ENCODE assay signal across 11 cellular contexts in genomic region chr6:42315220-42315990, GRCh38.
DNase-seq lines count a peak whose midpoint lies in the region; ATAC-seq, FAIRE-seq and TF ChIP-seq lines count a peak whose summit lies in the region.
"Had no signal": no experiment of that assay in that cellular context is flagged by ENCODE, and none has a peak within 500 bp of the region (broad histone marks: within the 10 kb centered on the region; RNA-seq: fewer than 3 reads in every experiment).

No MANE protein-coding gene starts in this region.

- CTCF ChIA-PET in CD4-positive, alpha-beta T cell (lab: Charles Lee), result interaction anchor here (1.7 kb wide), 1 partner anchor 232 kb away, joined by 5 read pairs; no protein-coding TSS in a partner anchor
- CTCF ChIA-PET in GM12878 (lab: Yijun Ruan, JAX), result interaction anchor here (0.6 to 2.4 kb wide), 4 partner anchors 9 to 475 kb away, joined by 3 to 10 read pairs (median 5); no protein-coding TSS in a partner anchor

- no peaks in the 10 kb centered on the region for H4K20me1 ChIP-seq in GM12878 (ENCODE audit: control insufficient read depth, insufficient read depth)
- peaks cover 18% of the 10 kb centered on the region for H4K20me1 ChIP-seq in neural progenitor cell (ENCODE audit: low read depth)

- in situ Hi-C loops in GM12878 (cut with MboI) (no loop called here), ACHN (cut with HindIII; ENCODE audit: low pct_ligation_motif_present, low pct_unique_long_range_greater_than_20kb, low sequenced_read_pairs) (no loop called here)

- no peak for TF ChIP-seq RAD21 in GM12878 (IDR thresholded peaks at IDR 0.05; ENCODE audit: insufficient read depth, low read depth, low read length)

- BruUV-seq in GM12878 (replicated peaks; lab: Mats Ljungman, UMichigan), result no TSS peak

- H3K36me3 ChIP-seq in HUES48 (ENCODE audit: control insufficient read depth, insufficient read depth, low read length) (no peaks in the 10 kb centered on the region), GM12878 (ENCODE audit: control insufficient read depth in 2 of 2, insufficient read depth in 2 of 2, low read length in 1 of 2) (no peaks in the 10 kb centered on the region), neural progenitor cell (no peaks in the 10 kb centered on the region), mucosa of descending colon (ENCODE audit: low read depth) (no peaks in the 10 kb centered on the region)
- H3K36me3 ChIP-seq: heart left ventricle had no signal

- no peak for FAIRE-seq in GM12878 (lab: Jason Lieb, UNC)

- H3K9me3 ChIP-seq in CD4-positive, alpha-beta T cell (ENCODE audit: control insufficient read depth, low read length), result no peaks in the 10 kb centered on the region
- H3K9me3 ChIP-seq in HUES48 (ENCODE audit: control insufficient read depth, insufficient read depth, low read length), result no peaks in the 10 kb centered on the region
- H3K9me3 ChIP-seq in GM12878 (replicated peaks; ENCODE audit: control insufficient read depth, insufficient read depth, low read length), result no peaks in the 10 kb centered on the region
- H3K9me3 ChIP-seq in neural progenitor cell (ENCODE audit: low read depth), result no peaks in the 10 kb centered on the region
- no peaks in the 10 kb centered on the region for H3K9me3 ChIP-seq in mucosa of descending colon
- H3K9me3 ChIP-seq: heart left ventricle had no signal

- no peak for ATAC-seq in CD4-positive, alpha-beta T cell (ENCODE audit: poor library complexity)
- peak; percentile 12; the same call in 1 of the 3 replicates for ATAC-seq in GM12878
- ATAC-seq in mucosa of descending colon, result no peak
- ATAC-seq: heart left ventricle had no signal

- peak overlapping the region; percentile 28 for H3K27ac Mint-ChIP-seq in CD4-positive, alpha-beta T cell
- peak overlapping the region; percentile 71 for H3K27ac Mint-ChIP-seq in neural progenitor cell

- H3K4me1 ChIP-seq in HUES48 (ENCODE audit: control insufficient read depth, insufficient read depth, low read length) (peaks cover 27% of the 10 kb centered on the region), GM12878 (ENCODE audit: control insufficient read depth, insufficient read depth, low read length) (peaks cover 14% of the 10 kb centered on the region), neural progenitor cell (peaks cover 9% of the 10 kb centered on the region), mucosa of descending colon (ENCODE audit: low read depth) (peaks cover 2% of the 10 kb centered on the region)

- TF ChIP-seq CTCF in CD4-positive, alpha-beta T cell (IDR thresholded peaks at IDR 0.05), result no peak
- no peak for TF ChIP-seq CTCF in GM12878 (IDR thresholded peaks at IDR 0.05 in 2 of 3, conservative IDR thresholded peaks at IDR 0.05 in 1 of 3; ENCODE audit: control insufficient read depth in 2 of 3, extremely low read depth in 1 of 3, insufficient read depth in 1 of 3, low read depth in 3 of 3, low read length in 3 of 3)
- TF ChIP-seq CTCF in neural progenitor cell (IDR thresholded peaks at IDR 0.05), result no peak
- no peak for TF ChIP-seq CTCF in mucosa of descending colon (IDR thresholded peaks at IDR 0.05)

- SMC1A ChIA-PET in GM12878 (lab: Charles Lee; ENCODE audit: uncharacterized antibody, unreplicated experiment), result interaction anchor here (1.1 kb wide), 1 partner anchor 10 kb away, joined by 3 read pairs; no protein-coding TSS in a partner anchor

- DNase-seq in CD4-positive, alpha-beta T cell, result no peak
- DNase-seq in GM12878 (ENCODE audit: low read depth, low spot score) (no peak), neural progenitor cell (ENCODE audit: low spot score) (no peak), NCI-H446 (lab: John Stamatoyannopoulos, UW) (no peak), ACHN (no peak), mucosa of descending colon (no peak), NCI-H2196 (lab: John Stamatoyannopoulos, UW; ENCODE audit: unreplicated experiment) (no peak)
- DNase-seq: effector CD4-positive, alpha-beta T cell; heart left ventricle; NCI-H2107 had no signal

- H3K79me2 ChIP-seq in GM12878 (ENCODE audit: control insufficient read depth, insufficient read depth, low read length) (no peaks in the 10 kb centered on the region; the same call in 1 of the 2 replicates), neural progenitor cell (ENCODE audit: low read depth) (peaks cover 6% of the 10 kb centered on the region)

- H2AFZ ChIP-seq in GM12878 (ENCODE audit: control insufficient read depth, low read depth, low read length), result no peak overlapping the region
- H2AFZ ChIP-seq in neural progenitor cell (replicated peaks), result no peak overlapping the region

- intact Hi-C loops in CD4-positive, alpha-beta T cell (cut with DNase I, micrococcal nuclease), result no loop called here
- intact Hi-C loops in GM12878 (cut with micrococcal nuclease; ENCODE audit: unreplicated experiment), result no loop called here
- intact Hi-C loops in mucosa of descending colon (cut with DNase I, micrococcal nuclease), result no loop called here

- RAD21 ChIA-PET in GM12878 (lab: Charles Lee; ENCODE audit: unreplicated experiment), result interaction anchor here (0.8 to 1.7 kb wide), 3 partner anchors 110 to 232 kb away, joined by 3 to 4 read pairs (median 3); no protein-coding TSS in a partner anchor

- no peak overlapping the region for H3K4me3 Mint-ChIP-seq in CD4-positive, alpha-beta T cell
- no peak overlapping the region for H3K4me3 Mint-ChIP-seq in neural progenitor cell

- H3K9ac ChIP-seq in HUES48 (ENCODE audit: low read depth, low read length) (no peak overlapping the region; the same call in 1 of the 2 replicates), GM12878 (ENCODE audit: control insufficient read depth, insufficient read depth, low read length) (no peak overlapping the region), neural progenitor cell (no peak overlapping the region)

- H3F3A ChIP-seq in neural progenitor cell (ENCODE audit: low read depth), result peaks cover 5% of the 10 kb centered on the region

- H3K4me1 Mint-ChIP-seq in CD4-positive, alpha-beta T cell (ENCODE audit: low read depth), result peaks cover 58% of the 10 kb centered on the region
- peaks cover 18% of the 10 kb centered on the region for H3K4me1 Mint-ChIP-seq in neural progenitor cell

- H3K4me2 ChIP-seq in GM12878 (ENCODE audit: control insufficient read depth, insufficient read depth) (no peak overlapping the region), neural progenitor cell (no peak overlapping the region)

- no peak overlapping the region for H3K27ac ChIP-seq in CD4-positive, alpha-beta T cell (ENCODE audit: low read depth, low read length)
- H3K27ac ChIP-seq in HUES48 (ENCODE audit: low read depth, low read length) (peak overlapping the region; percentile 98), GM12878 (ENCODE audit: control insufficient read depth, insufficient read depth) (no peak overlapping the region), neural progenitor cell (no peak overlapping the region)

- H3K27me3 Mint-ChIP-seq in CD4-positive, alpha-beta T cell, result no peaks in the 10 kb centered on the region
- peaks cover 5% of the 10 kb centered on the region for H3K27me3 Mint-ChIP-seq in neural progenitor cell (ENCODE audit: insufficient read depth, low read depth)

- no peak for TF ChIP-seq POLR2A in GM12878 (IDR thresholded peaks at IDR 0.05; ENCODE audit: low read depth, low read length)

- no peak for TF ChIP-seq EP300 in GM12878 (IDR thresholded peaks at IDR 0.05; ENCODE audit: borderline replicate concordance in 1 of 2, control insufficient read depth in 1 of 2, low read depth in 2 of 2, low read length in 2 of 2)

- H3K9me3 Mint-ChIP-seq in CD4-positive, alpha-beta T cell, result no peaks in the 10 kb centered on the region
- no peaks in the 10 kb centered on the region for H3K9me3 Mint-ChIP-seq in neural progenitor cell

- no peaks in the 10 kb centered on the region for H3K27me3 ChIP-seq in CD4-positive, alpha-beta T cell (ENCODE audit: control insufficient read depth, insufficient read depth, low read length)
- H3K27me3 ChIP-seq in HUES48 (ENCODE audit: control insufficient read depth, insufficient read depth, low read length), result no peaks in the 10 kb centered on the region
- H3K27me3 ChIP-seq in GM12878 (replicated peaks in 1 of 2; ENCODE audit: control insufficient read depth in 2 of 2, insufficient read depth in 2 of 2, low read length in 1 of 2), result no peaks in the 10 kb centered on the region
- H3K27me3 ChIP-seq in neural progenitor cell, result no peaks in the 10 kb centered on the region
- H3K27me3 ChIP-seq: heart left ventricle had no signal

- POLR2A ChIA-PET in CD4-positive, alpha-beta T cell (lab: Charles Lee), result no interaction called here
- POLR2A ChIA-PET in GM12878 (lab: Charles Lee), result interaction anchor here (0.5 to 1.9 kb wide), 2 partner anchors 45 to 52 kb away, joined by 3 to 6 read pairs; no protein-coding TSS in a partner anchor

- H3K36me3 Mint-ChIP-seq in CD4-positive, alpha-beta T cell (ENCODE audit: low read depth), result peaks cover 16% of the 10 kb centered on the region
- peaks cover 3% of the 10 kb centered on the region for H3K36me3 Mint-ChIP-seq in neural progenitor cell

- H3K4me3 ChIP-seq in HUES48 (ENCODE audit: low read depth, low read length) (no peak overlapping the region), GM12878 (no peak overlapping the region), neural progenitor cell (no peak overlapping the region), mucosa of descending colon (no peak overlapping the region)
- H3K4me3 ChIP-seq: heart left ventricle had no signal

- 80% methylated on average over 10 of the region's 10 CpGs for WGBS in GM12878 (ENCODE audit: insufficient coverage, insufficient replicate concordance, low lambda C conversion rate, missing lambda C conversion rate)

TF ChIP-seq in GM12878, 131 proteins besides CTCF, POLR2A, EP300 and RAD21 (continues in another document):
- no peak for TF ChIP-seq ATF7 (IDR thresholded peaks at IDR 0.05; ENCODE audit: low read depth)
- no peak for TF ChIP-seq SMAD5 (IDR thresholded peaks at IDR 0.05; ENCODE audit: low read depth)
- TF ChIP-seq NFYA (IDR thresholded peaks at IDR 0.05; ENCODE audit: borderline replicate concordance, low read depth, low read length), result no peak
- TF ChIP-seq ETV6 (conservative IDR thresholded peaks at IDR 0.05 in 1 of 2, IDR thresholded peaks at IDR 0.05 in 1 of 2; ENCODE audit: borderline replicate concordance in 1 of 2, low read depth in 1 of 2), result no peak
- no peak for TF ChIP-seq CHD2 (IDR thresholded peaks at IDR 0.05; ENCODE audit: borderline replicate concordance, low read depth, low read length)
- no peak for TF ChIP-seq STAT3 (IDR thresholded peaks at IDR 0.05; ENCODE audit: low read depth, low read length)
- no peak for TF ChIP-seq ZNF217 (IDR thresholded peaks at IDR 0.05)
- no peak for TF ChIP-seq ZBED1 (IDR thresholded peaks at IDR 0.05; ENCODE audit: borderline replicate concordance)
- TF ChIP-seq HDAC6 (IDR thresholded peaks at IDR 0.05; ENCODE audit: unreplicated experiment), result no peak
- no peak for TF ChIP-seq RFX5 (IDR thresholded peaks at IDR 0.05; ENCODE audit: low read depth, low read length)
